ENCODE assay signal across 24 cellular contexts in genomic region chr1:67809887-67810286, GRCh38. TPM values are rescaled to one million over a fixed set of nuclear protein-coding genes. Genes with fewer than 3 reads are reported as not detected.
DNase-seq lines count a peak whose midpoint lies in the region; ATAC-seq, FAIRE-seq and TF ChIP-seq lines count a peak whose summit lies in the region.
"Had no signal": no experiment of that assay in that cellular context is flagged by ENCODE, and none has a peak within 500 bp of the region (broad histone marks: within the 10 kb centered on the region; RNA-seq: fewer than 3 reads in every experiment).

No MANE protein-coding gene starts in this region.

- no peak overlapping the region for H2AFZ ChIP-seq in PC-3 (ENCODE audit: low read length)
- H2AFZ ChIP-seq in endothelial cell of umbilical vein (ENCODE audit: low read depth, low read length), result no peak overlapping the region
- no peak overlapping the region for H2AFZ ChIP-seq in parathyroid adenoma

- no peak overlapping the region for H3K4me2 ChIP-seq in PC-3 (ENCODE audit: low read length)
- H3K4me2 ChIP-seq in endothelial cell of umbilical vein (ENCODE audit: insufficient read depth, low read length), result peak overlapping the region; percentile 70
- H3K4me2 ChIP-seq in parathyroid adenoma (ENCODE audit: low read length), result no peak overlapping the region
- H3K4me2 ChIP-seq: BLaER1 had no signal

- intact Hi-C loops in PC-3 (cut with micrococcal nuclease), result loop anchor here (5.0 kb wide), 1 partner anchor 33 kb away; no protein-coding TSS in a partner anchor
- intact Hi-C loops in endothelial cell of umbilical vein (cut with micrococcal nuclease), result loop anchor here (2.0 kb wide), 1 partner anchor 17 kb away; no protein-coding TSS in a partner anchor

- no peak for TF ChIP-seq POLR2A in endothelial cell of umbilical vein (IDR thresholded peaks at IDR 0.05; ENCODE audit: low read depth, low read length)

- CTCF ChIA-PET in PC-3 (lab: Charles Lee), result interaction anchor here (0.7 kb wide), 1 partner anchor 44 kb away, joined by 5 read pairs; no protein-coding TSS in a partner anchor
- CTCF ChIA-PET in endothelial cell of umbilical vein (lab: Charles Lee), result interaction anchor here (0.9 to 1.2 kb wide), 4 partner anchors 17 to 44 kb away, joined by 3 to 4 read pairs (median 3); no protein-coding TSS in a partner anchor

- peak; percentile 8 for FAIRE-seq in endothelial cell of umbilical vein (lab: Jason Lieb, UNC)
- FAIRE-seq: A204.1, GM12878, GM12892, GM18507 had no signal

- BruUV-seq in PC-3 (replicated peaks; lab: Mats Ljungman, UMichigan) (no TSS peak), endothelial cell of umbilical vein (replicated peaks; lab: Mats Ljungman, UMichigan) (no TSS peak)

- H3K27me3 ChIP-seq in PC-3 (ENCODE audit: low read length), result no peaks in the 10 kb centered on the region
- H3K27me3 ChIP-seq in endothelial cell of umbilical vein (ENCODE audit: control insufficient read depth in 2 of 2, insufficient read depth in 2 of 2, low read length in 2 of 2), result no peaks in the 10 kb centered on the region
- no peaks in the 10 kb centered on the region for H3K27me3 ChIP-seq in parathyroid adenoma (ENCODE audit: control insufficient read depth, insufficient read depth, low read length)
- H3K27me3 ChIP-seq: BE2C, BLaER1 had no signal

- dilution Hi-C loops in endothelial cell of umbilical vein (cut with MboI; ENCODE audit: extremely low pct_ligation_motif_present, low sequenced_read_pairs), result no loop called here

- TF ChIP-seq CTCF in PC-3 (conservative IDR thresholded peaks at IDR 0.05; ENCODE audit: low read depth, low read length) (no peak), endothelial cell of umbilical vein (IDR thresholded peaks at IDR 0.05; ENCODE audit: extremely low read depth in 1 of 2, insufficient read depth in 1 of 2, low read depth in 1 of 2, low read length in 2 of 2) (no peak), parathyroid adenoma (IDR thresholded peaks at IDR 0.05) (no peak)

- H3K36me3 ChIP-seq in PC-3 (ENCODE audit: low read depth, low read length) (0 out of 2 replicates have a peak, but pooled peaks cover 2% of the 10 kb centered on the region), endothelial cell of umbilical vein (ENCODE audit: control insufficient read depth in 2 of 2, extremely low read depth in 1 of 2, insufficient read depth in 2 of 2, low read length in 2 of 2) (no peaks in the 10 kb centered on the region), parathyroid adenoma (ENCODE audit: control insufficient read depth, insufficient read depth, low read length) (no peaks in the 10 kb centered on the region)
- H3K36me3 ChIP-seq: BE2C, BLaER1 had no signal

- ATAC-seq in PC-3, result peak; percentile 45; the same call in 1 of the 2 replicates
- ATAC-seq: GM12878 had no signal

- H4K20me1 ChIP-seq in PC-3 (ENCODE audit: low read length) (peaks cover 3% of the 10 kb centered on the region; the same call in 1 of the 2 replicates), endothelial cell of umbilical vein (replicated peaks; ENCODE audit: control insufficient read depth, extremely low read depth, insufficient read depth, low read length) (peaks cover 13% of the 10 kb centered on the region)
- H4K20me1 ChIP-seq: BLaER1 had no signal

- H3K79me2 ChIP-seq in PC-3 (ENCODE audit: low read length) (peaks cover 86% of the 10 kb centered on the region), endothelial cell of umbilical vein (ENCODE audit: control insufficient read depth, insufficient read depth, low read length) (peaks cover 96% of the 10 kb centered on the region), parathyroid adenoma (peaks cover 19% of the 10 kb centered on the region)

- H3K9me2 ChIP-seq in PC-3 (replicated peaks; ENCODE audit: low read length), result no peaks in the 10 kb centered on the region

- H3K9me3 ChIP-seq in PC-3 (ENCODE audit: low read length) (no peaks in the 10 kb centered on the region), endothelial cell of umbilical vein (replicated peaks; ENCODE audit: control insufficient read depth, insufficient read depth, low read length) (no peaks in the 10 kb centered on the region), parathyroid adenoma (ENCODE audit: control insufficient read depth, low read length) (no peaks in the 10 kb centered on the region)
- H3K9me3 ChIP-seq: BE2C, BLaER1 had no signal

- no peaks in the 10 kb centered on the region for H3F3A ChIP-seq in PC-3 (ENCODE audit: low read length, unreplicated experiment)

- POLR2A ChIA-PET in PC-3 (lab: Charles Lee; ENCODE audit: unreplicated experiment) (no interaction called here), endothelial cell of umbilical vein (lab: Charles Lee) (no interaction called here)

- peak; percentile 14 for DNase-seq in PC-3
- DNase-seq in endothelial cell of umbilical vein (ENCODE audit: low read depth, low spot score), result peak; percentile 60
- no peak for DNase-seq in NCI-H1048 (lab: John Stamatoyannopoulos, UW)
- DNase-seq in globus pallidus (ENCODE audit: low spot score), result no peak
- DNase-seq in NCI-H1417 treated with DMSO at 0.1 percent for 48 hours (lab: John Stamatoyannopoulos, UW), result no peak
- DNase-seq: 8988T; ACHN; BE2C; C1 segment of cervical spinal cord; CD4-positive, alpha-beta memory T cell; CD4-positive, CD25-positive, alpha-beta regulatory T cell; CD8-positive, alpha-beta memory T cell; COR-L47; DMS 273 treated with DMSO at 0.1 percent for 48 hours; DMS153; DMS53; DMS79; GDM1 had no signal

- H3K27ac ChIP-seq in PC-3 (ENCODE audit: low read length), result no peak overlapping the region
- H3K27ac ChIP-seq in endothelial cell of umbilical vein (ENCODE audit: insufficient read depth, low read depth, low read length), result peak overlapping the region; percentile 32
- peak overlapping the region; percentile 93 for H3K27ac ChIP-seq in parathyroid adenoma
- H3K27ac ChIP-seq: BLaER1 had no signal

- no peak overlapping the region for H3K9ac ChIP-seq in PC-3 (ENCODE audit: low read length)
- H3K9ac ChIP-seq in endothelial cell of umbilical vein (replicated peaks; ENCODE audit: extremely low read depth, insufficient read depth, low read length), result no peak overlapping the region
- H3K9ac ChIP-seq in parathyroid adenoma, result no peak overlapping the region
- H3K9ac ChIP-seq: BLaER1 had no signal

- H3K4me1 ChIP-seq in PC-3 (ENCODE audit: insufficient read depth, low read length) (0 out of 2 replicates have a peak, but pooled peaks cover 4% of the 10 kb centered on the region), endothelial cell of umbilical vein (ENCODE audit: control insufficient read depth, extremely low read depth, insufficient read depth, low read length) (peaks cover 45% of the 10 kb centered on the region), parathyroid adenoma (peaks cover 13% of the 10 kb centered on the region)
- H3K4me1 ChIP-seq: BE2C, BLaER1 had no signal

- no peak overlapping the region for H3K4me3 ChIP-seq in PC-3 (ENCODE audit: low read length)
- H3K4me3 ChIP-seq in endothelial cell of umbilical vein (replicated peaks in 1 of 3; ENCODE audit: insufficient read depth in 1 of 3, low read depth in 1 of 3, low read length in 3 of 3), result no peak overlapping the region
- H3K4me3 ChIP-seq in parathyroid adenoma (ENCODE audit: low read depth, low read length), result no peak overlapping the region
- H3K4me3 ChIP-seq: BLaER1, GM12878 had no signal

- no peaks in the 10 kb centered on the region for H3K9me1 ChIP-seq in endothelial cell of umbilical vein (replicated peaks; ENCODE audit: control insufficient read depth, extremely low read depth, insufficient read depth, low read length)

TF ChIP-seq in endothelial cell of umbilical vein, 7 proteins besides CTCF, POLR2A, EP300 and RAD21:
- TF ChIP-seq POLR2AphosphoS5 (IDR thresholded peaks at IDR 0.05; ENCODE audit: insufficient read depth, low read depth, low read length), result no peak
- no peak for TF ChIP-seq MAX (IDR thresholded peaks at IDR 0.05; ENCODE audit: insufficient read depth, insufficient read length)
- TF ChIP-seq FOS (IDR thresholded peaks at IDR 0.05; ENCODE audit: borderline replicate concordance, insufficient read depth, low read length), result peak; percentile 45
- no peak for TF ChIP-seq GATA2 (IDR thresholded peaks at IDR 0.05; ENCODE audit: insufficient read depth, insufficient read length, low read depth, low read length)

RNA-seq across cellular contexts. Expression of gene GNG12, which starts 23.4 kb away (rescaled TPM):
- 54.1 and 66.1 TPM in 2 replicates for total RNA-seq in PC-3 (2014; rRNA removed)
- total RNA-seq in endothelial cell of umbilical vein, result 145 and 152 TPM in 2 replicates
- polyA plus RNA-seq in endothelial cell of umbilical vein, result 90.3 and 107 TPM in 2 replicates
- 109 and 110 TPM in 2 replicates for polyA plus RNA-seq in endothelial cell of umbilical vein (2011; cell fraction: cytosol; rRNA removed)
- 70.6 and 93.2 TPM in 2 replicates for polyA plus RNA-seq in endothelial cell of umbilical vein (2011; cell fraction: nucleus; rRNA removed)
- 77.5 and 122 TPM in 2 replicates for polyA plus RNA-seq in endothelial cell of umbilical vein (2012)
- 167 and 171 TPM in 2 replicates for polyA minus RNA-seq in endothelial cell of umbilical vein
- polyA minus RNA-seq in endothelial cell of umbilical vein (2011; cell fraction: cytosol; rRNA and poly(A)+ RNA removed), result 21.4 TPM
- polyA minus RNA-seq in endothelial cell of umbilical vein (2011; cell fraction: nucleus; rRNA and poly(A)+ RNA removed), result 126 and 167 TPM in 2 replicates
- total RNA-seq: CD4-positive, alpha-beta memory T cell; CD4-positive, CD25-positive, alpha-beta regulatory T cell had no signal
- polyA plus RNA-seq: CD4-positive, alpha-beta memory T cell; CD4-positive, CD25-positive, alpha-beta regulatory T cell; CD8-positive, alpha-beta memory T cell had no signal

Comparison
In these comparisons a context has a peak if more than half of its experiments do, and no peak if none do; other contexts are left out.
1. DNase-seq: peak in PC-3 (single experiment) and endothelial cell of umbilical vein (single experiment); none in NCI-H1048 (single experiment), globus pallidus (single experiment) and NCI-H1417 treated with DMSO at 0.1 percent for 48 hours (single experiment).